1 cellular context compared by ENCODE assay signal in the genomic region with DNA sequence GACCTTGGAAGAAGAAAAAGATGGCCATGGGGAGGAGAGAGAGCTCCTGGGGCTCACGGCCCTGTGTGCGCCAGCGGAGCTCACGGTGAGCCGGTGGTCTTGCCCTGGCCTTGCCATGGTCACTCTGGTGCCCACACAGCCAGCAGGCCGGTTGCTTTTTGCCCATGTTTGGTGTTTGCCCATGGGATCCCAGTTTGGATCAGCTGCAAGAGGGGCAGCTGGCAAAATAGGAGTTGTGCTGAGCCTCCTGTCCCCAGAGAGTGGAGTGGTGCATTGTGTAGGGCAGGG.
TF ChIP-seq lines count a peak whose summit lies in the region.

No MANE protein-coding gene starts in this region.

TF ChIP-seq in K562, 482 proteins besides CTCF, POLR2A, EP300 and RAD21:
- TF ChIP-seq DIDO1 (tag; IDR thresholded peaks at IDR 0.05; ENCODE audit: low read depth), result no peak
- peak; percentile 9 for TF ChIP-seq WHSC1 (IDR thresholded peaks at IDR 0.05; ENCODE audit: low read length)
TF ChIP-seq in K562: peak in this region for 1.
